ENCODE assay signal across 8 cellular contexts in the genomic region with DNA sequence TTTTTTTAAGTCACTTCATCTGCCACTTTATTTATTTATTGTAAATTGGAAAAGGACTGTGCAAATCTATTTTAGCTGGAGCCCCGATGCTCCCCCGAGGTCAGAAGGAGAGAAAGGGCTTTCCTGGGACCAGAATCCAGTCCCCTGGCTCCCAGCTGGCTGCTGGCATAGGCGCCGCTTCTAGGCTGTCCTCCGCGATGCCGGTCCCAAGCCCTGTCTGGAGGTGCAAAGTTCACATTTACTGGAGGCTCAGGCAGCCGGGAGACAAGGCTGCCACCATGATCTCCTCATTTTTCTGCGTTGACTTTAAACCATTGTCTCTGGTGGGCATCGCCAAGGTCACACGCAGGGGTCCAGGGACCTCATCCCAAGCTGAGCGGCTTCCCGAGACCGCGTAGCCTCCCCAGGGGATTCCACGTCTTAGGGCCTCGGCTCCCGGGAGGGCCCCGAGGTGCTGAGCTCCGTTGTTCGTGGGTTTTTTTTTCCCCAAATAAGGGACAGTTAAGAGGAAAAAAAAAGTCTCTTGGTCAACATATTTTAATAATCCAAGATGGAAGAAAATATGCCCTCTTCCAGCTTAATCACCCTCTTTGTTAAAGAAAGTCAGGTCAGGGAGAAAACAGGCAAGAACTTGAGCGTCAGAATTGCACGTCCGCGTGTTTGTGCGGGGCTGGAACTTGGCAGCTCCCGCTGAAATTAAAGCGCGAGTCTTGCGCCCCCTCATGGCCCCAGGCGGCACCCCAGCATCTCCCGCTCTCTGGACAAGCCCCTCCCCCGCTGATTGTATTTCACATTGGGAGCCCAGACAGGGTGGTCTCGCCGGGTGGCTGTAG. TPM values are rescaled to one million over a fixed set of nuclear protein-coding genes. Genes with fewer than 3 reads are reported as not detected.
DNase-seq lines count a peak whose midpoint lies in the region; ATAC-seq and TF ChIP-seq lines count a peak whose summit lies in the region.

No MANE protein-coding gene starts in this region.

- CTCF ChIA-PET in CD4-positive, alpha-beta T cell (lab: Charles Lee), result interaction anchor here (0.7 to 1.0 kb wide), 3 partner anchors 9 to 274 kb away, joined by 3 read pairs; no protein-coding TSS in a partner anchor
- CTCF ChIA-PET in WTC11 (lab: Charles Lee), result interaction anchor here (0.6 to 4.5 kb wide), 49 partner anchors 8 to 409 kb away, joined by 3 to 48 read pairs (median 4); a partner anchor contains a TSS

- peaks cover 39% of the 10 kb centered on the region for H3K27me3 Mint-ChIP-seq in CD4-positive, alpha-beta T cell
- H3K27me3 Mint-ChIP-seq in HFFc6 (ENCODE audit: insufficient read depth) (peaks cover 27% of the 10 kb centered on the region), WTC11 (ENCODE audit: low read depth) (peaks cover 17% of the 10 kb centered on the region), mesothelial cell of epicardium (ENCODE audit: low read depth) (peaks cover 38% of the 10 kb centered on the region)

- peak; percentile 48 for ATAC-seq in CD4-positive, alpha-beta T cell (ENCODE audit: poor library complexity)
- peak; percentile 95 for ATAC-seq in WTC11
- no peak for ATAC-seq in HG03175 (IDR thresholded peaks at IDR 0.05; ENCODE audit: unreplicated experiment)

- H3K9me3 ChIP-seq in CD4-positive, alpha-beta T cell (ENCODE audit: control insufficient read depth, low read length), result no peaks in the 10 kb centered on the region
- H3K9me3 ChIP-seq in thyroid gland, result no peaks in the 10 kb centered on the region

- no peaks in the 10 kb centered on the region for H3K36me3 Mint-ChIP-seq in CD4-positive, alpha-beta T cell (ENCODE audit: low read depth)
- no peaks in the 10 kb centered on the region for H3K36me3 Mint-ChIP-seq in HFFc6 (ENCODE audit: low read depth)
- H3K36me3 Mint-ChIP-seq in WTC11, result no peaks in the 10 kb centered on the region
- H3K36me3 Mint-ChIP-seq in mesothelial cell of epicardium, result no peaks in the 10 kb centered on the region

- no peak for TF ChIP-seq POLR2A in thyroid gland (IDR thresholded peaks at IDR 0.05)

- H3K9me3 Mint-ChIP-seq in CD4-positive, alpha-beta T cell, result no peaks in the 10 kb centered on the region
- H3K9me3 Mint-ChIP-seq in HFFc6 (no peaks in the 10 kb centered on the region), WTC11 (peaks cover 5% of the 10 kb centered on the region; the same call in 1 of the 2 replicates), mesothelial cell of epicardium (no peaks in the 10 kb centered on the region)

- H3K4me1 Mint-ChIP-seq in CD4-positive, alpha-beta T cell (ENCODE audit: low read depth), result peaks cover 4% of the 10 kb centered on the region
- H3K4me1 Mint-ChIP-seq in HFFc6 (ENCODE audit: low read depth) (peaks cover 6% of the 10 kb centered on the region; the same call in 1 of the 2 replicates), WTC11 (0 out of 2 replicates have a peak, but pooled peaks cover 3% of the 10 kb centered on the region), mesothelial cell of epicardium (no peaks in the 10 kb centered on the region)

- H3K27ac Mint-ChIP-seq in CD4-positive, alpha-beta T cell, result no peak overlapping the region
- H3K27ac Mint-ChIP-seq in HFFc6, result no peak overlapping the region
- H3K27ac Mint-ChIP-seq in WTC11, result no peak overlapping the region
- H3K27ac Mint-ChIP-seq in mesothelial cell of epicardium, result no peak overlapping the region

- no peak overlapping the region for H3K4me3 ChIP-seq in thyroid gland (replicated peaks in 1 of 3)

- POLR2A ChIA-PET in CD4-positive, alpha-beta T cell (lab: Charles Lee), result no interaction called here
- POLR2A ChIA-PET in WTC11 (lab: Charles Lee), result interaction anchor here (0.8 kb wide), 1 partner anchor 71 kb away, joined by 3 read pairs; no protein-coding TSS in a partner anchor

- peak in 8 of 10 experiments; percentile 7 to 40 (median 18) for DNase-seq in CD4-positive, alpha-beta T cell
- no peak for DNase-seq in HFFc6
- DNase-seq in WTC11 (ENCODE audit: low spot score), result peak; percentile 84
- peak; percentile 7 for DNase-seq in effector CD4-positive, alpha-beta T cell
- peak in 1 of 2 experiments; percentile 50 for DNase-seq in mesothelial cell of epicardium (ENCODE audit: low spot score in 2 of 2, unreplicated experiment in 2 of 2)
- peak; percentile 48 to 52 for DNase-seq in thyroid gland
- DNase-seq in AML-193 (lab: John Stamatoyannopoulos, UW), result no peak

- no peaks in the 10 kb centered on the region for H3K4me1 ChIP-seq in thyroid gland

- TF ChIP-seq CTCF in CD4-positive, alpha-beta T cell (IDR thresholded peaks at IDR 0.05), result peak; percentile 37
- TF ChIP-seq CTCF in HFFc6 (IDR thresholded peaks at IDR 0.05) (peak; percentile 77), WTC11 (IDR thresholded peaks at IDR 0.05) (peak; percentile 76), mesothelial cell of epicardium (IDR thresholded peaks at IDR 0.05; ENCODE audit: unreplicated experiment) (peak; percentile 47), thyroid gland (IDR thresholded peaks at IDR 0.05) (peak in 5 of 6 experiments; percentile 17 to 66 (median 41))

- intact Hi-C loops in CD4-positive, alpha-beta T cell (cut with DNase I, micrococcal nuclease), result no loop called here
- intact Hi-C loops in thyroid gland (cut with DNase I), result no loop called here

- 42 to 45% methylated on average over 29 to 35 of the region's 35 CpGs for WGBS in thyroid gland, 2 donors

- H3K4me3 Mint-ChIP-seq in CD4-positive, alpha-beta T cell, result no peak overlapping the region
- 0 out of 2 replicates have a peak overlapping the region, but pooled peaks have one; percentile 20 for H3K4me3 Mint-ChIP-seq in HFFc6
- no peak overlapping the region for H3K4me3 Mint-ChIP-seq in WTC11
- no peak overlapping the region for H3K4me3 Mint-ChIP-seq in mesothelial cell of epicardium

- no peaks in the 10 kb centered on the region for H3K36me3 ChIP-seq in thyroid gland

- peaks cover 9% of the 10 kb centered on the region for H3K27me3 ChIP-seq in CD4-positive, alpha-beta T cell (ENCODE audit: control insufficient read depth, insufficient read depth, low read length)
- H3K27me3 ChIP-seq in thyroid gland, result no peaks in the 10 kb centered on the region

- H3K27ac ChIP-seq in CD4-positive, alpha-beta T cell (ENCODE audit: low read depth, low read length), result no peak overlapping the region
- H3K27ac ChIP-seq in thyroid gland, result no peak overlapping the region

TF ChIP-seq in WTC11, 78 proteins besides CTCF, POLR2A, EP300 and RAD21 (continues in another document):
- TF ChIP-seq, protein P1, sequence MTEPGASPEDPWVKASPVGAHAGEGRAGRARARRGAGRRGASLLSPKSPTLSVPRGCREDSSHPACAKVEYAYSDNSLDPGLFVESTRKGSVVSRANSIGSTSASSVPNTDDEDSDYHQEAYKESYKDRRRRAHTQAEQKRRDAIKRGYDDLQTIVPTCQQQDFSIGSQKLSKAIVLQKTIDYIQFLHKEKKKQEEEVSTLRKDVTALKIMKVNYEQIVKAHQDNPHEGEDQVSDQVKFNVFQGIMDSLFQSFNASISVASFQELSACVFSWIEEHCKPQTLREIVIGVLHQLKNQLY (CRISPR knock-in tag; IDR thresholded peaks at IDR 0.05), result no peak
- TF ChIP-seq, protein P2, sequence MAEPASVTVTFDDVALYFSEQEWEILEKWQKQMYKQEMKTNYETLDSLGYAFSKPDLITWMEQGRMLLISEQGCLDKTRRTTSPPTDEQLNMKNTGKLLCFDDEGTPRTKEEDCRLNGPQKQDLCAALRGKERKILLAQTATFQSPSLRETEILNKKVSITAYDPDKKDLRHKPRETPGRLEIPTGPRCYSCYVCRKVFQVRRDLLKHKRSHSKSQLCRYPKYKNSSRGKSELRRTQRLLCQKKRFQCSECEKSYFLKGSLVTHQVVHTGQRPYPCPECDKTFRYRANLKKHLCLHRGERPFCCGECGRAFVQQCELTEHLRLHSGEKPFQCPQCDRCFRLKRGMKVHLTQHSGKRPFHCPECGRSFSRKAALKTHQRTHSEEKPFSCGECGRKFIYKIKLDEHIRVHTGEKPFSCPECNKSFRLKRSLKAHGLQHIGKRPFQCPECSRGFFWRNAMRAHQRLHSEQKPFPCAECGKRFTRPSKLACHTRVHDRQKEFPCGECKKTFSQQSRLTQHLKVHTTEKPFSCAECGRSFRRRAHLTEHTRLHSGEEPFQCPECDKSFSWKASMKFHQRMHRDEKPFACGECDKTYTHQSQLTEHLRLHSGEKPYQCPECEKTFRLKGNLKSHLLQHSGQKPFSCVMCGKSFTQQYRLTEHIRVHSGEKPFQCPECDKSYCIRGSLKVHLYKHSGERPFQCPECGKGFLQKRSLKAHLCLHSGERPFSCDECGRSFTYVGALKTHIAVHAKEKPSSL (CRISPR knock-in tag; conservative IDR thresholded peaks at IDR 0.05), result no peak
- TF ChIP-seq NFATC4 (CRISPR knock-in tag; IDR thresholded peaks at IDR 0.05) (no peak), NR2C2 (CRISPR knock-in tag; IDR thresholded peaks at IDR 0.05) (no peak), HMGA2 (CRISPR knock-in tag; IDR thresholded peaks at IDR 0.05) (no peak)
- TF ChIP-seq, protein P3, sequence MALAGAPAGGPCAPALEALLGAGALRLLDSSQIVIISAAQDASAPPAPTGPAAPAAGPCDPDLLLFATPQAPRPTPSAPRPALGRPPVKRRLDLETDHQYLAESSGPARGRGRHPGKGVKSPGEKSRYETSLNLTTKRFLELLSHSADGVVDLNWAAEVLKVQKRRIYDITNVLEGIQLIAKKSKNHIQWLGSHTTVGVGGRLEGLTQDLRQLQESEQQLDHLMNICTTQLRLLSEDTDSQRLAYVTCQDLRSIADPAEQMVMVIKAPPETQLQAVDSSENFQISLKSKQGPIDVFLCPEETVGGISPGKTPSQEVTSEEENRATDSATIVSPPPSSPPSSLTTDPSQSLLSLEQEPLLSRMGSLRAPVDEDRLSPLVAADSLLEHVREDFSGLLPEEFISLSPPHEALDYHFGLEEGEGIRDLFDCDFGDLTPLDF (CRISPR knock-in tag; IDR thresholded peaks at IDR 0.05), result no peak

RNA-seq across cellular contexts. Expression of a gene that starts 11.9 kb away (rescaled TPM):
- total RNA-seq in CD4-positive, alpha-beta T cell, result not detected
- not detected for total RNA-seq in HFFc6 (2021; fragmentation: NEBNext Ultra II Directional; extraction: Animal tissue kit (Norgen Biotek cat#: 25700))
- not detected in 3 replicates for total RNA-seq in WTC11 (2021)
- not detected in 3 replicates for total RNA-seq in mesothelial cell of epicardium
- total RNA-seq in thyroid gland, result under 1 TPM in 1 of 4 donors, not detected in 3; 0.11 TPM

RNA-seq across cellular contexts. Expression of a gene that starts 15.4 kb away (rescaled TPM):
- not detected for total RNA-seq in CD4-positive, alpha-beta T cell
- not detected for total RNA-seq in HFFc6 (2021; fragmentation: NEBNext Ultra II Directional; extraction: Animal tissue kit (Norgen Biotek cat#: 25700))
- total RNA-seq in WTC11 (2021), result not detected in 3 replicates
- not detected in 3 replicates for total RNA-seq in mesothelial cell of epicardium
- not detected for total RNA-seq in thyroid gland

RNA-seq across cellular contexts. Expression of a gene that starts 31.4 kb away (rescaled TPM):
- not detected for total RNA-seq in CD4-positive, alpha-beta T cell
- not detected for total RNA-seq in HFFc6 (2021; fragmentation: NEBNext Ultra II Directional; extraction: Animal tissue kit (Norgen Biotek cat#: 25700))
- total RNA-seq in WTC11 (2021) (not detected in 3 replicates), mesothelial cell of epicardium (not detected in 3 replicates), thyroid gland (not detected)

Comparison
In these comparisons a context has a peak if more than half of its experiments do, and no peak if none do; other contexts are left out.
1. DNase-seq: peak in CD4-positive, alpha-beta T cell (8 of 10), WTC11 (single experiment), effector CD4-positive, alpha-beta T cell (single experiment) and thyroid gland (2 of 2); none in HFFc6 (single experiment) and AML-193 (0 of 2).
2. Peak in every context shown above with its lines, with median percentiles within 50 percentile points of each other: CTCF ChIP-seq.